In the genomic region with DNA sequence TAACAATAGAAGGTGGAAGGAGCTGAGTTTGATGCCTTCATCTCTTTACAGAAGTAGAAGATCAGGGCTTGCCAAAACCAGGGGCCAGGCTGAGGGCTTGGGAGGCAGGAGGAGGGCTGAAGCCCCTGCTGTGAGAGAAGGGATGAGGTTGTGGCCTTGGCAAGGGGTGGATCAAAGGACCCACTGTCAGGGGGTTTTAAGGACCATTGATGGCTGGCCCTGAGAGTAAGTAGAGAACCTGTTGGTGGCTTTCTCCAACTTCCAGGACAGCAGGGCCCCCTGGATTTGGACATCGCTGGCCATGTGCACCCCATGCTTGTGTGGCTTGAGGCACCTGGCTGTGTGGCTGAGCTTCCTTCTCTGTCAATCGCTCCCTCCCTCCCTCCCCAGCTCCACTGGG, we compare ENCODE assay signal across 22 cellular contexts.
DNase-seq lines count a peak whose midpoint lies in the region; ATAC-seq and TF ChIP-seq lines count a peak whose summit lies in the region.
"Had no signal": no experiment of that assay in that cellular context is flagged by ENCODE, and none has a peak within 500 bp of the region (broad histone marks: within the 10 kb centered on the region; RNA-seq: fewer than 3 reads in every experiment).

No MANE protein-coding gene starts in this region.

- no peak for TF ChIP-seq EP300 in esophagus muscularis mucosa (IDR thresholded peaks at IDR 0.05)

- no peak overlapping the region for H3K4me3 Mint-ChIP-seq in type B pancreatic cell
- H3K4me3 Mint-ChIP-seq: CD14-positive monocyte; CD4-positive, alpha-beta memory T cell; CD4-positive, CD25-positive, alpha-beta regulatory T cell; CD8-positive, alpha-beta memory T cell had no signal

- H3K4me1 ChIP-seq in esophagus muscularis mucosa (no peaks in the 10 kb centered on the region), mesendoderm (ENCODE audit: control insufficient read depth, low read depth, low read length) (peaks cover 3% of the 10 kb centered on the region), heart left ventricle (no peaks in the 10 kb centered on the region)
- H3K4me1 ChIP-seq: BE2C, BLaER1 had no signal

- peak overlapping the region; percentile 15 for H3K18ac ChIP-seq in mesendoderm (ENCODE audit: low read length)

- no peaks in the 10 kb centered on the region for H3K9me3 Mint-ChIP-seq in type B pancreatic cell
- H3K9me3 Mint-ChIP-seq: CD8-positive, alpha-beta memory T cell had no signal

- intact Hi-C loops in esophagus muscularis mucosa (cut with DNase I) (no loop called here), heart left ventricle (cut with DNase I) (no loop called here)

- H3K9me3 ChIP-seq in esophagus muscularis mucosa (no peaks in the 10 kb centered on the region), heart left ventricle (peaks cover 0 to 3% (median 0%) of the 10 kb centered on the region in 12 donors)

- no peak overlapping the region for H3K27ac Mint-ChIP-seq in type B pancreatic cell
- H3K27ac Mint-ChIP-seq: CD14-positive monocyte; CD4-positive, alpha-beta memory T cell; CD4-positive, CD25-positive, alpha-beta regulatory T cell; CD8-positive, alpha-beta memory T cell had no signal

- ATAC-seq in GM21423 (IDR thresholded peaks at IDR 0.05; ENCODE audit: unreplicated experiment) (no peak), heart left ventricle (no peak)

- H3K56ac ChIP-seq in mesendoderm (ENCODE audit: low read length) = peak overlapping the region; percentile 51

- H3K23ac ChIP-seq in mesendoderm (ENCODE audit: low read length) = no peak overlapping the region

- H2BK120ac ChIP-seq in mesendoderm (ENCODE audit: low read depth, low read length) = no peak overlapping the region

- H3K36me3 ChIP-seq in esophagus muscularis mucosa (no peaks in the 10 kb centered on the region), mesendoderm (ENCODE audit: control insufficient read depth, insufficient read depth, low read length) (no peaks in the 10 kb centered on the region), heart left ventricle (no peaks in the 10 kb centered on the region)
- H3K36me3 ChIP-seq: BE2C, BLaER1 had no signal

- peak; percentile 74 for DNase-seq in esophagus muscularis mucosa (ENCODE audit: extremely low spot score)
- no peak for DNase-seq in mesendoderm
- peak; percentile 37 for DNase-seq in type B pancreatic cell (ENCODE audit: extremely low spot score, unreplicated experiment)
- no peak for DNase-seq in NCI-H1105 treated with DMSO at 0.1 percent for 48 hours (lab: John Stamatoyannopoulos, UW)
- DNase-seq in heart left ventricle = no peak
- DNase-seq in DMS79 treated with DMSO at 0.1 percent for 48 hours (lab: John Stamatoyannopoulos, UW) = no peak
- DNase-seq: 8988T; ACHN; BE2C; C1 segment of cervical spinal cord; CD4-positive, alpha-beta memory T cell; CD4-positive, CD25-positive, alpha-beta regulatory T cell; CD8-positive, alpha-beta memory T cell; COR-L47; DMS 273 treated with DMSO at 0.1 percent for 48 hours; DMS153; DMS53; DMS79; GF-D8 had no signal

- H3K4me1 Mint-ChIP-seq in type B pancreatic cell (ENCODE audit: unreplicated experiment) = no peaks in the 10 kb centered on the region
- H3K4me1 Mint-ChIP-seq: CD14-positive monocyte; CD8-positive, alpha-beta memory T cell had no signal

- peaks cover 3% of the 10 kb centered on the region for H3K27me3 Mint-ChIP-seq in type B pancreatic cell

- H2BK15ac ChIP-seq in mesendoderm (replicated peaks; ENCODE audit: low read depth) = no peak overlapping the region

- TF ChIP-seq CTCF in esophagus muscularis mucosa (IDR thresholded peaks at IDR 0.05) (no peak), type B pancreatic cell (conservative IDR thresholded peaks at IDR 0.05) (no peak), heart left ventricle (IDR thresholded peaks at IDR 0.05) (no peak)

- H3K79me1 ChIP-seq in mesendoderm (ENCODE audit: low read length) = no peaks in the 10 kb centered on the region

- peak overlapping the region; percentile 73 for H3K4ac ChIP-seq in mesendoderm (ENCODE audit: low read depth, low read length)

- H2AK5ac ChIP-seq in mesendoderm (ENCODE audit: low read length) = peak overlapping the region; percentile 33

- no peaks in the 10 kb centered on the region for H3K36me3 Mint-ChIP-seq in type B pancreatic cell
- H3K36me3 Mint-ChIP-seq: CD14-positive monocyte; CD4-positive, alpha-beta memory T cell; CD4-positive, CD25-positive, alpha-beta regulatory T cell; CD8-positive, alpha-beta memory T cell had no signal

- WGBS in esophagus muscularis mucosa = 100% methylated on average over 2 of the region's 2 CpGs
- WGBS in mesendoderm (ENCODE audit: extremely low coverage, insufficient coverage, low lambda C conversion rate) = no CpG with 5 or more reads among the region's 2 CpGs
- 81 to 93% (median 88%) methylated on average over 2 of the region's 2 CpGs for WGBS in heart left ventricle, 4 donors

- H3K27me3 ChIP-seq in esophagus muscularis mucosa (no peaks in the 10 kb centered on the region), mesendoderm (ENCODE audit: insufficient read depth, low read length, poor library complexity) (no peaks in the 10 kb centered on the region), heart left ventricle (peaks cover 0 to 3% (median 0%) of the 10 kb centered on the region in 9 donors)
- H3K27me3 ChIP-seq: BE2C, BLaER1 had no signal

- TF ChIP-seq POLR2A in esophagus muscularis mucosa (IDR thresholded peaks at IDR 0.05; ENCODE audit: low read depth) = no peak
- no peak for TF ChIP-seq POLR2A in heart left ventricle (IDR thresholded peaks at IDR 0.05)

- no peak overlapping the region for H3K4me2 ChIP-seq in mesendoderm (ENCODE audit: low read length)
- H3K4me2 ChIP-seq: BLaER1 had no signal

- H2BK5ac ChIP-seq in mesendoderm (ENCODE audit: low read length) = no peak overlapping the region

- H4K8ac ChIP-seq in mesendoderm (ENCODE audit: low read depth, low read length) = no peak overlapping the region

- no peak overlapping the region for H3K9ac ChIP-seq in mesendoderm (ENCODE audit: low read length)
- H3K9ac ChIP-seq: BLaER1 had no signal

- H3K79me2 ChIP-seq in mesendoderm (ENCODE audit: control insufficient read depth, insufficient read depth, low read length) = no peaks in the 10 kb centered on the region

- H3K4me3 ChIP-seq in esophagus muscularis mucosa (no peak overlapping the region), mesendoderm (ENCODE audit: low read length) (no peak overlapping the region), heart left ventricle (no peak overlapping the region)
- H3K4me3 ChIP-seq: BLaER1 had no signal

- no peak overlapping the region for H4K5ac ChIP-seq in mesendoderm (ENCODE audit: low read length)

- H3K27ac ChIP-seq in esophagus muscularis mucosa (replicated peaks in 1 of 4) = no peak overlapping the region
- no peak overlapping the region for H3K27ac ChIP-seq in mesendoderm (ENCODE audit: low read depth, low read length)
- H3K27ac ChIP-seq in heart left ventricle = no peak overlapping the region
- H3K27ac ChIP-seq: BLaER1 had no signal

Comparison
In these comparisons a context has a peak if more than half of its experiments do, and no peak if none do; other contexts are left out.
1. DNase-seq: peak in esophagus muscularis mucosa (single experiment) and type B pancreatic cell (single experiment); none in mesendoderm (single experiment), NCI-H1105 treated with DMSO at 0.1 percent for 48 hours (single experiment), heart left ventricle (0 of 5) and DMS79 treated with DMSO at 0.1 percent for 48 hours (single experiment).